1 cellular context compared by ENCODE assay signal in the genomic region with DNA sequence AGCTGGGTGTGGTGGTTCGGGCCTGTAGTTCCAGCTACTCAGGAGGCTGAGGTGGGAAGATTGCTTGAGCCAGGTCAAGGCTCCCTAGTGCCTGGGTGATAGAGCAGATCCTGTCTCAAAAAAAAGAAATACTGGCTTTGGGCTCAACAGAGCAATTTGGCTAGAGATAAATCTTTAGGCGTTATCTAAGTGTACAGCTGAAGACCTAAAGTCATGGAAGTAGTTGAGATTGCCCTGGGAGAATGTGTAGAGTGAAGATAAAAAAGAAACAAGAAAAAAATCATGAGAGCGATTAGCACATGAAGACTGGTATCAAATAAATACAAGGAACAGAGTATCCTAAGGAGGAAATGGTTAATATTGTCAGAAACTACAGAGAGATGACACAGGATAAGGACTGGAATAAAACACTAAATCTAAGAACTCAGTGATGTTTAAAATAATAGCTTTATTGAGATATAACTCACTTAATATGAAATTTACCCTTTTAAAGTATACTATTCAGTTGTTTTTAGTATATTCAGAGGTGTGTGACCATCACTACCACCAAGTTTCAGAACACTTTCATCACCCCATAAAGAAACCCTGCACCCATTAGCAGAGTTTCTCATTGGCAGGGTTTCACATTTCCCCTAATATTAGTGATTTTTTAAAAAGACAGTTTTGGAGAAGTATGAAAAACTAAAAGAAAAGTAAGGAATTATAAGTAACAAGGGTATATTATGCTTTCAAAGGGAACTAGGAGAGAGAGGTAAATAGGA.
TF ChIP-seq lines count a peak whose summit lies in the region.

No MANE protein-coding gene starts in this region.

TF ChIP-seq in K562, 482 proteins besides CTCF, POLR2A, EP300 and RAD21 (continued from another document and continues in another):
- TF ChIP-seq ATF4 (CRISPR knock-in tag; IDR thresholded peaks at IDR 0.05) (0 out of 2 replicates have a peak, but pooled peaks have one; percentile 65), ATF1 (CRISPR knock-in tag; IDR thresholded peaks at IDR 0.05) (no peak), ATF1 (tag; IDR thresholded peaks at IDR 0.05) (no peak), ZNF124 (CRISPR knock-in tag; IDR thresholded peaks at IDR 0.05) (no peak), HMG20B (CRISPR knock-in tag; IDR thresholded peaks at IDR 0.05) (no peak), ZNF766 (CRISPR knock-in tag; conservative IDR thresholded peaks at IDR 0.05) (peak; percentile 90), ZNF354B (CRISPR knock-in tag; IDR thresholded peaks at IDR 0.05) (no peak), ZNF175 (CRISPR knock-in tag; IDR thresholded peaks at IDR 0.05; ENCODE audit: low read depth) (peak; percentile 97), DNMT1 (IDR thresholded peaks at IDR 0.05) (peak; percentile 94; the same call in 1 of the 2 replicates), FOSL1 (tag; conservative IDR thresholded peaks at IDR 0.05) (peak; percentile 71), CBX2 (IDR thresholded peaks at IDR 0.05; ENCODE audit: insufficient read depth, low read length, poor library complexity, severe bottlenecking) (no peak), RAD51 (IDR thresholded peaks at IDR 0.05; ENCODE audit: borderline replicate concordance, low read depth) (peak; percentile 52; the same call in 1 of the 2 replicates), BMI1 (IDR thresholded peaks at IDR 0.05; ENCODE audit: low read length) (no peak), BCOR (IDR thresholded peaks at IDR 0.05) (peak; percentile 89), RBM15 (IDR thresholded peaks at IDR 0.05; ENCODE audit: insufficient read depth, low read length) (no peak), CBX3 (IDR thresholded peaks at IDR 0.05; ENCODE audit: borderline replicate concordance in 1 of 2, low read length in 2 of 2) (peak in 1 of 2 experiments; percentile 77; a peak in 1 of 3 replicates), TSC22D4 (tag; IDR thresholded peaks at IDR 0.05) (no peak), SPI1 (IDR thresholded peaks at IDR 0.05; ENCODE audit: borderline replicate concordance, low read depth, low read length) (no peak), E2F4 (CRISPR knock-in tag; IDR thresholded peaks at IDR 0.05; ENCODE audit: low read depth) (no peak), RBM34 (IDR thresholded peaks at IDR 0.05; ENCODE audit: borderline replicate concordance, insufficient read depth, low read length) (no peak), ZNF263 (CRISPR knock-in tag; IDR thresholded peaks at IDR 0.05; ENCODE audit: borderline replicate concordance) (no peak), HDAC6 (IDR thresholded peaks at IDR 0.05; ENCODE audit: low read depth, low read length) (no peak), PHTF2 (CRISPR knock-in tag; IDR thresholded peaks at IDR 0.05) (no peak), FOXJ2 (tag; IDR thresholded peaks at IDR 0.05) (peak; percentile 86), POLR3A (IDR thresholded peaks at IDR 0.05; ENCODE audit: borderline replicate concordance, extremely low read depth, insufficient read depth, insufficient read length) (no peak), ZC3H11A (IDR thresholded peaks at IDR 0.05; ENCODE audit: low read depth, low read length) (no peak), ETS2 (tag; IDR thresholded peaks at IDR 0.05; ENCODE audit: borderline replicate concordance, poor library complexity, severe bottlenecking) (no peak), BRD4 (IDR thresholded peaks at IDR 0.05) (no peak), NCOA4 (IDR thresholded peaks at IDR 0.05; ENCODE audit: partially characterized antibody) (peak; percentile 96), RBM14 (IDR thresholded peaks at IDR 0.05; ENCODE audit: borderline replicate concordance, insufficient read depth, low read depth, low read length) (no peak), ZNF785 (CRISPR knock-in tag; IDR thresholded peaks at IDR 0.05) (no peak), KAT8 (IDR thresholded peaks at IDR 0.05; ENCODE audit: low read depth) (no peak), TCF15 (CRISPR knock-in tag; IDR thresholded peaks at IDR 0.05) (no peak), ZBTB17 (CRISPR knock-in tag; IDR thresholded peaks at IDR 0.05) (0 out of 2 replicates have a peak, but pooled peaks have one; percentile 40), ZNF57 (CRISPR knock-in tag; IDR thresholded peaks at IDR 0.05) (no peak), ZNF224 (CRISPR knock-in tag; IDR thresholded peaks at IDR 0.05) (no peak), TBL1XR1 (IDR thresholded peaks at IDR 0.05; ENCODE audit: low read length in 2 of 2) (peak; percentile 55 to 95; a peak in 3 of 4 replicates), ZNF232 (CRISPR knock-in tag; IDR thresholded peaks at IDR 0.05) (no peak), RNF2 (IDR thresholded peaks at IDR 0.05) (peak; percentile 61; the same call in 1 of the 2 replicates), CREM (IDR thresholded peaks at IDR 0.05; ENCODE audit: low read depth) (peak; percentile 63), THRAP3 (IDR thresholded peaks at IDR 0.05; ENCODE audit: borderline replicate concordance) (no peak), POLR2G (IDR thresholded peaks at IDR 0.05; ENCODE audit: low read depth, low read length) (no peak), ZFP1 (CRISPR knock-in tag; IDR thresholded peaks at IDR 0.05) (no peak), SMARCE1 (IDR thresholded peaks at IDR 0.05) (peak; percentile 99), L3MBTL2 (IDR thresholded peaks at IDR 0.05) (0 out of 2 replicates have a peak, but pooled peaks have one; percentile 16), ARNT (IDR thresholded peaks at IDR 0.05) (peak; percentile 97), PURB (CRISPR knock-in tag; IDR thresholded peaks at IDR 0.05; ENCODE audit: low read depth) (no peak), ZNF384 (IDR thresholded peaks at IDR 0.05; ENCODE audit: low read depth, low read length) (peak; percentile 97), ID3 (CRISPR knock-in tag; IDR thresholded peaks at IDR 0.05) (no peak), ID3 (tag; IDR thresholded peaks at IDR 0.05) (peak; percentile 37; the same call in 1 of the 2 replicates), ZNF41 (CRISPR knock-in tag; conservative IDR thresholded peaks at IDR 0.05) (no peak; the same call in 1 of the 2 replicates), YBX1 (IDR thresholded peaks at IDR 0.05) (peak; percentile 86; the same call in 1 of the 2 replicates), HCFC1 (IDR thresholded peaks at IDR 0.05; ENCODE audit: low read depth, low read length) (no peak), SRSF9 (IDR thresholded peaks at IDR 0.05; ENCODE audit: borderline replicate concordance, low read depth, low read length) (no peak), ZNF75A (CRISPR knock-in tag; IDR thresholded peaks at IDR 0.05) (no peak), E2F5 (CRISPR knock-in tag; IDR thresholded peaks at IDR 0.05) (no peak), ZBTB7A (IDR thresholded peaks at IDR 0.05; ENCODE audit: borderline replicate concordance, control insufficient read depth, low read depth, low read length) (no peak), ZNF274 (IDR thresholded peaks at IDR 0.05; ENCODE audit: borderline replicate concordance, low read depth, low read length) (no peak; the same call in 1 of the 2 replicates), MTA1 (IDR thresholded peaks at IDR 0.05; ENCODE audit: borderline replicate concordance) (peak; percentile 93), HMGN3 (IDR thresholded peaks at IDR 0.05; ENCODE audit: borderline replicate concordance, extremely low read depth, insufficient read length, low read depth, low read length) (no peak), SMAD4 (CRISPR knock-in tag; conservative IDR thresholded peaks at IDR 0.05) (peak; percentile 93), SMAD1 (IDR thresholded peaks at IDR 0.05; ENCODE audit: low read depth, low read length, partially characterized antibody) (peak; percentile 74), NKRF (IDR thresholded peaks at IDR 0.05; ENCODE audit: borderline replicate concordance) (no peak), NFATC3 (IDR thresholded peaks at IDR 0.05) (no peak; the same call in 1 of the 2 replicates), SMARCA5 (IDR thresholded peaks at IDR 0.05) (no peak)
- TF ChIP-seq, protein P1, sequence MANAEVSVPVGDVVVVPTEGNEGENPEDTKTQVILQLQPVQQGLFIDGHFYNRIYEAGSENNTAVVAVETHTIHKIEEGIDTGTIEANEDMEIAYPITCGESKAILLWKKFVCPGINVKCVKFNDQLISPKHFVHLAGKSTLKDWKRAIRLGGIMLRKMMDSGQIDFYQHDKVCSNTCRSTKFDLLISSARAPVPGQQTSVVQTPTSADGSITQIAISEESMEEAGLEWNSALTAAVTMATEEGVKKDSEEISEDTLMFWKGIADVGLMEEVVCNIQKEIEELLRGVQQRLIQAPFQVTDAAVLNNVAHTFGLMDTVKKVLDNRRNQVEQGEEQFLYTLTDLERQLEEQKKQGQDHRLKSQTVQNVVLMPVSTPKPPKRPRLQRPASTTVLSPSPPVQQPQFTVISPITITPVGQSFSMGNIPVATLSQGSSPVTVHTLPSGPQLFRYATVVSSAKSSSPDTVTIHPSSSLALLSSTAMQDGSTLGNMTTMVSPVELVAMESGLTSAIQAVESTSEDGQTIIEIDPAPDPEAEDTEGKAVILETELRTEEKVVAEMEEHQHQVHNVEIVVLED (CRISPR knock-in tag; IDR thresholded peaks at IDR 0.05), result no peak
- TF ChIP-seq, protein P2, sequence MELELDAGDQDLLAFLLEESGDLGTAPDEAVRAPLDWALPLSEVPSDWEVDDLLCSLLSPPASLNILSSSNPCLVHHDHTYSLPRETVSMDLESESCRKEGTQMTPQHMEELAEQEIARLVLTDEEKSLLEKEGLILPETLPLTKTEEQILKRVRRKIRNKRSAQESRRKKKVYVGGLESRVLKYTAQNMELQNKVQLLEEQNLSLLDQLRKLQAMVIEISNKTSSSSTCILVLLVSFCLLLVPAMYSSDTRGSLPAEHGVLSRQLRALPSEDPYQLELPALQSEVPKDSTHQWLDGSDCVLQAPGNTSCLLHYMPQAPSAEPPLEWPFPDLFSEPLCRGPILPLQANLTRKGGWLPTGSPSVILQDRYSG (tag; conservative IDR thresholded peaks at IDR 0.05; ENCODE audit: low read depth), result peak; percentile 13; the same call in 1 of the 2 replicates
- TF ChIP-seq, protein P3, sequence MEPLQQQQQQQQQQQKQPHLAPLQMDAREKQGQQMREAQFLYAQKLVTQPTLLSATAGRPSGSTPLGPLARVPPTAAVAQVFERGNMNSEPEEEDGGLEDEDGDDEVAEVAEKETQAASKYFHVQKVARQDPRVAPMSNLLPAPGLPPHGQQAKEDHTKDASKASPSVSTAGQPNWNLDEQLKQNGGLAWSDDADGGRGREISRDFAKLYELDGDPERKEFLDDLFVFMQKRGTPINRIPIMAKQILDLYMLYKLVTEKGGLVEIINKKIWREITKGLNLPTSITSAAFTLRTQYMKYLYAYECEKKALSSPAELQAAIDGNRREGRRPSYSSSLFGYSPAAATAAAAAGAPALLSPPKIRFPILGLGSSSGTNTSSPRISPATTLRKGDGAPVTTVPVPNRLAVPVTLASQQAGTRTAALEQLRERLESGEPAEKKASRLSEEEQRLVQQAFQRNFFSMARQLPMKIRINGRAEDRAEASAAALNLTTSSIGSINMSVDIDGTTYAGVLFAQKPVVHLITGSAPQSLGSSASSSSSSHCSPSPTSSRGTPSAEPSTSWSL (CRISPR knock-in tag; IDR thresholded peaks at IDR 0.05; ENCODE audit: borderline replicate concordance), result no peak
- TF ChIP-seq, protein P4, sequence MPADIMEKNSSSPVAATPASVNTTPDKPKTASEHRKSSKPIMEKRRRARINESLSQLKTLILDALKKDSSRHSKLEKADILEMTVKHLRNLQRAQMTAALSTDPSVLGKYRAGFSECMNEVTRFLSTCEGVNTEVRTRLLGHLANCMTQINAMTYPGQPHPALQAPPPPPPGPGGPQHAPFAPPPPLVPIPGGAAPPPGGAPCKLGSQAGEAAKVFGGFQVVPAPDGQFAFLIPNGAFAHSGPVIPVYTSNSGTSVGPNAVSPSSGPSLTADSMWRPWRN (IDR thresholded peaks at IDR 0.05; ENCODE audit: low read depth), result peak; percentile 93
